In the genomic region with DNA sequence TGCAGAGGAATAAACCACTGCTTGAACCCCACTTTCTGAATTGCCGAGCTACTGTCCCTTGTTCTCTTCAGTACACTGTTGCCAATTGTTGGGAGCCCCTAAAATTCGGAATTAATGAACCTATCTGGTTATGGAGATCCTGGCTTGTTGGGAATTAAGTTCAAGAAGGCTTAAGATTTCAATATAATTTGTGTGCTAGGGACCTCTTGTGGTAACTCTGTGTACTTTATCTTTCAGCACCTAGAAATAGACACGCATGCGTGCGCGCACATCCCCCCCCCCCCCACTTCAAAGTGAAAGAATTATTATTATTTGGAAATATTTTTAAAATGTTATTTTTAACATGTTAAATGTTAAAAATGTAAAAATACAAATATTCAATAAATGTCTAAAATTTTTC, we compare ENCODE assay signal across 8 cellular contexts. TPM values are rescaled to one million over a fixed set of nuclear protein-coding genes. Genes with fewer than 3 reads are reported as not detected.
DNase-seq lines count a peak whose midpoint lies in the region; ATAC-seq, FAIRE-seq and TF ChIP-seq lines count a peak whose summit lies in the region.

No MANE protein-coding gene starts in this region.

- peak; percentile 60 for DNase-seq in COLO829 (ENCODE audit: low spot score)
- peak; percentile 59 for DNase-seq in HEK293T (ENCODE audit: extremely low spot score)
- peak; percentile 5 for DNase-seq in RCC 7860 (ENCODE audit: low spot score)
- peak; percentile 59 for DNase-seq in epidermal melanocyte (ENCODE audit: insufficient read length, low spot score)
- DNase-seq in naive thymus-derived CD8-positive, alpha-beta T cell = peak in 5 of 10 donors; percentile 6 to 48 (median 34)
- DNase-seq in islet precursor cell = no peak

- no peaks in the 10 kb centered on the region for H3K4me1 Mint-ChIP-seq in naive thymus-derived CD8-positive, alpha-beta T cell

- H3K27ac Mint-ChIP-seq in naive thymus-derived CD8-positive, alpha-beta T cell = no peak overlapping the region

- POLR2A ChIA-PET in HEK293T (lab: Yijun Ruan, JAX) = no interaction called here
- POLR2A ChIA-PET in naive thymus-derived CD8-positive, alpha-beta T cell (lab: Charles Lee) = no interaction called here

- H3K4me3 Mint-ChIP-seq in naive thymus-derived CD8-positive, alpha-beta T cell = no peak overlapping the region

- peaks cover 1 to 13% (median 3%) of the 10 kb centered on the region in 5 donors for H3K27me3 Mint-ChIP-seq in naive thymus-derived CD8-positive, alpha-beta T cell

- H3K9me3 Mint-ChIP-seq in naive thymus-derived CD8-positive, alpha-beta T cell = no peaks in the 10 kb centered on the region

- FAIRE-seq in RCC 7860 (lab: Jason Lieb, UNC) = no peak

- CTCF ChIA-PET in HEK293T (lab: Yijun Ruan, JAX) = interaction anchor here (0.7 kb wide), 2 partner anchors 41 to 253 kb away, joined by 3 read pairs; no protein-coding TSS in a partner anchor

- H3K36me3 Mint-ChIP-seq in naive thymus-derived CD8-positive, alpha-beta T cell = no peaks in the 10 kb centered on the region

- peak; percentile 61 to 62 for ATAC-seq in naive thymus-derived CD8-positive, alpha-beta T cell
- ATAC-seq in HG03442 (IDR thresholded peaks at IDR 0.05; ENCODE audit: unreplicated experiment) (no peak), HG03025 (IDR thresholded peaks at IDR 0.05; ENCODE audit: low FRiP score, unreplicated experiment) (no peak)

TF ChIP-seq in HEK293T, 16 proteins besides CTCF, POLR2A, EP300 and RAD21:
- TF ChIP-seq L3MBTL2 (conservative IDR thresholded peaks at IDR 0.05) = no peak
- no peak for TF ChIP-seq HDGF (IDR thresholded peaks at IDR 0.05; ENCODE audit: borderline replicate concordance)
- TF ChIP-seq SUZ12 (IDR thresholded peaks at IDR 0.05) = no peak
- TF ChIP-seq FOXM1 (IDR thresholded peaks at IDR 0.05; ENCODE audit: borderline replicate concordance) = no peak
- TF ChIP-seq, protein P1, sequence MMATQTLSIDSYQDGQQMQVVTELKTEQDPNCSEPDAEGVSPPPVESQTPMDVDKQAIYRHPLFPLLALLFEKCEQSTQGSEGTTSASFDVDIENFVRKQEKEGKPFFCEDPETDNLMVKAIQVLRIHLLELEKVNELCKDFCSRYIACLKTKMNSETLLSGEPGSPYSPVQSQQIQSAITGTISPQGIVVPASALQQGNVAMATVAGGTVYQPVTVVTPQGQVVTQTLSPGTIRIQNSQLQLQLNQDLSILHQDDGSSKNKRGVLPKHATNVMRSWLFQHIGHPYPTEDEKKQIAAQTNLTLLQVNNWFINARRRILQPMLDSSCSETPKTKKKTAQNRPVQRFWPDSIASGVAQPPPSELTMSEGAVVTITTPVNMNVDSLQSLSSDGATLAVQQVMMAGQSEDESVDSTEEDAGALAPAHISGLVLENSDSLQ (IDR thresholded peaks at IDR 0.05) = no peak
- no peak for TF ChIP-seq ELF4 (IDR thresholded peaks at IDR 0.05)
- no peak for TF ChIP-seq ARNT (IDR thresholded peaks at IDR 0.05)
- no peak for TF ChIP-seq BHLHE40 (IDR thresholded peaks at IDR 0.05; ENCODE audit: borderline replicate concordance)
- no peak for TF ChIP-seq ZNF384 (IDR thresholded peaks at IDR 0.05)
- no peak for TF ChIP-seq TARDBP (IDR thresholded peaks at IDR 0.05)
- no peak for TF ChIP-seq NFRKB (IDR thresholded peaks at IDR 0.05)
- no peak for TF ChIP-seq FOXK2 (IDR thresholded peaks at IDR 0.05)
- no peak for TF ChIP-seq FOXA1 (IDR thresholded peaks at IDR 0.05)

RNA-seq across cellular contexts. Expression of a gene that starts 53.3 kb away (rescaled TPM):
- 10 to 100 TPM; 23.7 to 26.1 TPM for total RNA-seq in naive thymus-derived CD8-positive, alpha-beta T cell
- 10 to 100 TPM in 1 of 3 donors, 1 to 10 TPM in 2; 5.7 to 11.4 (median 7.7) TPM for polyA plus RNA-seq in naive thymus-derived CD8-positive, alpha-beta T cell

Comparison
In these comparisons a context has a peak if more than half of its experiments do, and no peak if none do; other contexts are left out.
1. ATAC-seq: peak in naive thymus-derived CD8-positive, alpha-beta T cell (2 of 2); none in HG03442 (single experiment) and HG03025 (single experiment).